In genomic region chr18:5253910-5254309, GRCh38 we compare ENCODE assay signal across 21 cellular contexts. TPM values are rescaled to one million over a fixed set of nuclear protein-coding genes. Genes with fewer than 3 reads are reported as not detected.
DNase-seq lines count a peak whose midpoint lies in the region; ATAC-seq and TF ChIP-seq lines count a peak whose summit lies in the region.
"Had no signal": no experiment of that assay in that cellular context is flagged by ENCODE, and none has a peak within 500 bp of the region (broad histone marks: within the 10 kb centered on the region; RNA-seq: fewer than 3 reads in every experiment).

No MANE protein-coding gene starts in this region.

- peaks cover 0 to 7% (median 0%) of the 10 kb centered on the region in 11 donors for H3K9me3 Mint-ChIP-seq in naive thymus-derived CD4-positive, alpha-beta T cell
- H3K9me3 Mint-ChIP-seq in CD14-positive monocyte, result peaks cover 0 to 2% (median 0%) of the 10 kb centered on the region in 7 donors
- H3K9me3 Mint-ChIP-seq: CD4-positive, CD25-positive, alpha-beta regulatory T cell had no signal

- no peak overlapping the region for H3K4me3 Mint-ChIP-seq in naive thymus-derived CD4-positive, alpha-beta T cell
- H3K4me3 Mint-ChIP-seq in CD14-positive monocyte, result no peak overlapping the region
- H3K4me3 Mint-ChIP-seq: CD4-positive, CD25-positive, alpha-beta regulatory T cell had no signal

- peaks cover 0 to 5% (median 0%) of the 10 kb centered on the region in 7 donors for H3K4me1 Mint-ChIP-seq in naive thymus-derived CD4-positive, alpha-beta T cell
- H3K4me1 Mint-ChIP-seq in CD14-positive monocyte, result no peaks in the 10 kb centered on the region
- H3K4me1 Mint-ChIP-seq: CD4-positive, CD25-positive, alpha-beta regulatory T cell had no signal

- H3K27me3 ChIP-seq in naive thymus-derived CD4-positive, alpha-beta T cell (ENCODE audit: control insufficient read depth in 2 of 2, insufficient read depth in 2 of 2, low read length in 2 of 2), result no peaks in the 10 kb centered on the region

- ATAC-seq in GM19025 (IDR thresholded peaks at IDR 0.05; ENCODE audit: low read depth, unreplicated experiment) (peak; percentile 72), HG03342 (IDR thresholded peaks at IDR 0.05; ENCODE audit: unreplicated experiment) (peak; percentile 49)
- ATAC-seq in naive thymus-derived CD4-positive, alpha-beta T cell, result peak; percentile 27
- ATAC-seq: HCT116, K562 had no signal

- no peak overlapping the region for H3K27ac Mint-ChIP-seq in naive thymus-derived CD4-positive, alpha-beta T cell
- no peak overlapping the region for H3K27ac Mint-ChIP-seq in CD14-positive monocyte
- H3K27ac Mint-ChIP-seq: CD4-positive, CD25-positive, alpha-beta regulatory T cell had no signal

- DNase-seq in astrocyte of the hippocampus (ENCODE audit: low read depth, low spot score), result peak; percentile 3
- DNase-seq in naive thymus-derived CD4-positive, alpha-beta T cell, result no peak
- no peak for DNase-seq in CD14-positive monocyte (ENCODE audit: low spot score)
- DNase-seq in cortex of kidney (lab: John Stamatoyannopoulos, UW), result no peak
- no peak for DNase-seq in erythroblast (lab: John Stamatoyannopoulos, UW)
- DNase-seq: Caco-2; CD4-positive, CD25-positive, alpha-beta regulatory T cell; EL; NCI-H1048; NCI-H1436 treated with DMSO at 0.1 percent for 48 hours; NCI-H2029 treated with DMSO at 0.1 percent for 48 hours; NCI-H2171 treated with DMSO at 0.1 percent for 48 hours; NCI-H446 treated with DMSO at 0.1 percent for 48 hours; NK-92 treated with Interleukin-12 subunit alpha and Interleukin-12 subunit beta, amount 100 ng/mL, for 24 hours; OCI-M1; RPMI8226; SIG-M5 had no signal

- no peak for TF ChIP-seq POLR2A in erythroblast (IDR thresholded peaks at IDR 0.05; ENCODE audit: low read length)

- POLR2A ChIA-PET in naive thymus-derived CD4-positive, alpha-beta T cell (lab: Charles Lee), result no interaction called here

- H3K4me3 ChIP-seq in naive thymus-derived CD4-positive, alpha-beta T cell (ENCODE audit: low read length), result no peak overlapping the region
- H3K4me3 ChIP-seq: K562 had no signal

- no peak for TF ChIP-seq CTCF in CD14-positive monocyte (IDR thresholded peaks at IDR 0.05)

- H3K27ac ChIP-seq in naive thymus-derived CD4-positive, alpha-beta T cell (ENCODE audit: low read depth, low read length), result no peak overlapping the region

- no peaks in the 10 kb centered on the region for H3K4me1 ChIP-seq in naive thymus-derived CD4-positive, alpha-beta T cell (ENCODE audit: control insufficient read depth in 2 of 2, insufficient read depth in 2 of 2, low read length in 2 of 2)
- H3K4me1 ChIP-seq: Caco-2 had no signal

- H3K27me3 Mint-ChIP-seq in naive thymus-derived CD4-positive, alpha-beta T cell, result peaks cover 0 to 10% (median 2%) of the 10 kb centered on the region in 5 donors
- H3K27me3 Mint-ChIP-seq in CD14-positive monocyte (ENCODE audit: low read depth in 3 of 3), result peaks cover 0 to 2% (median 0%) of the 10 kb centered on the region in 3 donors

- no peaks in the 10 kb centered on the region for H3K9me3 ChIP-seq in naive thymus-derived CD4-positive, alpha-beta T cell (ENCODE audit: control insufficient read depth in 2 of 3, low read length in 3 of 3)
- H3K9me3 ChIP-seq: Caco-2 had no signal

- H3K36me3 Mint-ChIP-seq in naive thymus-derived CD4-positive, alpha-beta T cell, result no peaks in the 10 kb centered on the region
- H3K36me3 Mint-ChIP-seq in CD14-positive monocyte, result no peaks in the 10 kb centered on the region
- H3K36me3 Mint-ChIP-seq: CD4-positive, CD25-positive, alpha-beta regulatory T cell had no signal

- intact Hi-C loops in naive thymus-derived CD4-positive, alpha-beta T cell (cut with micrococcal nuclease), result no loop called here
- intact Hi-C loops in CD14-positive monocyte (cut with micrococcal nuclease), result no loop called here

- no peaks in the 10 kb centered on the region for H3K36me3 ChIP-seq in naive thymus-derived CD4-positive, alpha-beta T cell (ENCODE audit: control insufficient read depth in 2 of 3, insufficient read depth in 3 of 3, low read length in 3 of 3)

- CTCF ChIA-PET in naive thymus-derived CD4-positive, alpha-beta T cell (lab: Charles Lee), result no interaction called here

RNA-seq across cellular contexts. Expression of gene ZBTB14, which starts 41.6 kb away (rescaled TPM):
- total RNA-seq in naive thymus-derived CD4-positive, alpha-beta T cell, result 10 to 100 TPM; 22.9 to 49.5 (median 28.6) TPM
- polyA plus RNA-seq in naive thymus-derived CD4-positive, alpha-beta T cell, result 10 to 100 TPM; 16.0 to 19.8 TPM
- polyA plus RNA-seq in CD14-positive monocyte, result 1 to 10 TPM; 6.8 to 7.5 TPM

RNA-seq across cellular contexts. Expression of gene AKAIN1, which starts 56.9 kb away (rescaled TPM):
- not detected for total RNA-seq in naive thymus-derived CD4-positive, alpha-beta T cell
- not detected for polyA plus RNA-seq in naive thymus-derived CD4-positive, alpha-beta T cell
- polyA plus RNA-seq in CD14-positive monocyte, result not detected
- total RNA-seq: Caco-2; CD4-positive, CD25-positive, alpha-beta regulatory T cell; K562 had no signal
- polyA plus RNA-seq: CD4-positive, CD25-positive, alpha-beta regulatory T cell; K562 had no signal
